In genomic region chr20:50848846-50849673, GRCh38 we compare ENCODE assay signal across 9 cellular contexts. TPM values are rescaled to one million over a fixed set of nuclear protein-coding genes. Genes with fewer than 3 reads are reported as not detected.
DNase-seq lines count a peak whose midpoint lies in the region; ATAC-seq and TF ChIP-seq lines count a peak whose summit lies in the region.
"Had no signal": no experiment of that assay in that cellular context is flagged by ENCODE, and none has a peak within 500 bp of the region (broad histone marks: within the 10 kb centered on the region; RNA-seq: fewer than 3 reads in every experiment).

No MANE protein-coding gene starts in this region.

- H3K9me3 Mint-ChIP-seq in activated T-cell treated with anti-CD3 and anti-CD28 coated beads, Interleukin-2, amount 50 U/mL, for 24 hours, result no peaks in the 10 kb centered on the region
- H3K9me3 Mint-ChIP-seq in activated T-cell treated with anti-CD3 and anti-CD28 coated beads, Interleukin-2, amount 50 U/mL, for 72 hours, result no peaks in the 10 kb centered on the region

- TF ChIP-seq POLR2A in upper lobe of left lung (IDR thresholded peaks at IDR 0.05), result no peak

- peak overlapping the region; percentile 64 for H3K27ac Mint-ChIP-seq in activated T-cell treated with anti-CD3 and anti-CD28 coated beads, Interleukin-2, amount 50 U/mL, for 24 hours
- no peak overlapping the region for H3K27ac Mint-ChIP-seq in activated T-cell treated with anti-CD3 and anti-CD28 coated beads, Interleukin-2, amount 50 U/mL, for 72 hours

- WGBS in upper lobe of left lung, 2 donors, result 54 to 77% methylated on average over 6 to 13 of the region's 18 CpGs

- H3K36me3 ChIP-seq in left lung, result no peaks in the 10 kb centered on the region
- H3K36me3 ChIP-seq in upper lobe of left lung, result no peaks in the 10 kb centered on the region

- DNase-seq in activated T-cell treated with anti-CD3 and anti-CD28 coated beads, Interleukin-2, amount 50 U/mL, for 24 hours, result no peak
- DNase-seq in activated T-cell treated with anti-CD3 and anti-CD28 coated beads, Interleukin-2, amount 50 U/mL, for 72 hours, result no peak
- no peak for DNase-seq in left lung
- peak; percentile 23 to 75 for DNase-seq in upper lobe of left lung
- DNase-seq in activated gamma-delta T cell treated with Interleukin-2 at 50 U/mL for 16 hours, result no peak
- DNase-seq: activated CD4-positive, alpha-beta T cell treated with anti-CD3 and anti-CD28 coated beads, Interleukin-2, amount 50 U/mL, for 1 hour had no signal

- peaks cover 26% of the 10 kb centered on the region for H3K4me1 Mint-ChIP-seq in activated T-cell treated with anti-CD3 and anti-CD28 coated beads, Interleukin-2, amount 50 U/mL, for 24 hours (ENCODE audit: low read depth)
- H3K4me1 Mint-ChIP-seq in activated T-cell treated with anti-CD3 and anti-CD28 coated beads, Interleukin-2, amount 50 U/mL, for 72 hours (ENCODE audit: low read depth), result peaks cover 16% of the 10 kb centered on the region

- no peaks in the 10 kb centered on the region for H3K27me3 Mint-ChIP-seq in activated T-cell treated with anti-CD3 and anti-CD28 coated beads, Interleukin-2, amount 50 U/mL, for 24 hours
- no peaks in the 10 kb centered on the region for H3K27me3 Mint-ChIP-seq in activated T-cell treated with anti-CD3 and anti-CD28 coated beads, Interleukin-2, amount 50 U/mL, for 72 hours (ENCODE audit: low read depth)

- intact Hi-C loops in left lung (cut with DNase I), result no loop called here

- H3K9me3 ChIP-seq in left lung (no peaks in the 10 kb centered on the region), upper lobe of left lung (no peaks in the 10 kb centered on the region)

- H3K4me3 ChIP-seq in left lung (no peak overlapping the region), upper lobe of left lung (peak overlapping the region in 2 of 4 donors; percentile 11 to 19)

- peaks cover 3% of the 10 kb centered on the region for H3K36me3 Mint-ChIP-seq in activated T-cell treated with anti-CD3 and anti-CD28 coated beads, Interleukin-2, amount 50 U/mL, for 24 hours (ENCODE audit: low read depth)
- H3K36me3 Mint-ChIP-seq in activated T-cell treated with anti-CD3 and anti-CD28 coated beads, Interleukin-2, amount 50 U/mL, for 72 hours (ENCODE audit: insufficient read depth in 2 of 2), result no peaks in the 10 kb centered on the region

- TF ChIP-seq CTCF in left lung (IDR thresholded peaks at IDR 0.05), result no peak
- no peak for TF ChIP-seq CTCF in upper lobe of left lung (IDR thresholded peaks at IDR 0.05)

- ATAC-seq in activated T-cell treated with anti-CD3 and anti-CD28 coated beads, Interleukin-2, amount 50 U/mL, for 72 hours (replicated peaks in 1 of 2), result no peak
- ATAC-seq in SK-N-SH treated with all-trans-retinoic acid at 6 μM for 48 hours (peak; percentile 14; the same call in 2 of the 3 replicates), left lung (peak; percentile 67), upper lobe of left lung (ENCODE audit: low FRiP score in 2 of 2) (peak; percentile 45 to 51), HG02571 (IDR thresholded peaks at IDR 0.05; ENCODE audit: unreplicated experiment) (no peak), HG03196 (IDR thresholded peaks at IDR 0.05; ENCODE audit: unreplicated experiment) (no peak)

- H3K4me3 Mint-ChIP-seq in activated T-cell treated with anti-CD3 and anti-CD28 coated beads, Interleukin-2, amount 50 U/mL, for 24 hours, result no peak overlapping the region
- no peak overlapping the region for H3K4me3 Mint-ChIP-seq in activated T-cell treated with anti-CD3 and anti-CD28 coated beads, Interleukin-2, amount 50 U/mL, for 72 hours

- peaks cover 0 to 10% of the 10 kb centered on the region in 2 donors for H3K27me3 ChIP-seq in left lung
- no peaks in the 10 kb centered on the region for H3K27me3 ChIP-seq in upper lobe of left lung

- H3K27ac ChIP-seq in left lung (no peak overlapping the region), upper lobe of left lung (peak overlapping the region in 2 of 4 donors; percentile 19 to 35)

- TF ChIP-seq EP300 in upper lobe of left lung (IDR thresholded peaks at IDR 0.05), result no peak

- H3K4me1 ChIP-seq in left lung (peaks cover 9 to 11% of the 10 kb centered on the region in 2 donors), upper lobe of left lung (peaks cover 3 to 14% (median 11%) of the 10 kb centered on the region in 4 donors)

TF ChIP-seq in SK-N-SH treated with all-trans-retinoic acid at 6 μM for 48 hours, 23 proteins besides CTCF, POLR2A, EP300 and RAD21:
- TF ChIP-seq BACH2 (CRISPR knock-in tag; IDR thresholded peaks at IDR 0.05; ENCODE audit: borderline replicate concordance) (no peak), RARB (CRISPR knock-in tag; IDR thresholded peaks at IDR 0.05) (no peak), SNAI2 (CRISPR knock-in tag; IDR thresholded peaks at IDR 0.05) (no peak), GLIS3 (CRISPR knock-in tag; IDR thresholded peaks at IDR 0.05) (no peak), OSR1 (CRISPR knock-in tag; IDR thresholded peaks at IDR 0.05) (no peak)

RNA-seq across cellular contexts. Expression of gene BCAS4, which starts 54.2 kb away (rescaled TPM):
- 10 to 100 TPM; 13.6 to 26.7 TPM for total RNA-seq in activated T-cell treated with anti-CD3 and anti-CD28 coated beads, Interleukin-2, amount 50 U/mL, for 72 hours
- total RNA-seq in left lung (1 to 10 TPM; 2.9 to 4.6 TPM), upper lobe of left lung (10 to 100 TPM in 1 of 6 donors, 1 to 10 TPM in 5; 2.3 to 12.3 (median 5.2) TPM)

Comparison
In these comparisons a context has a peak if more than half of its experiments do, and no peak if none do; other contexts are left out.
1. DNase-seq: peak in upper lobe of left lung (2 of 2); none in activated T-cell treated with anti-CD3 and anti-CD28 coated beads, Interleukin-2, amount 50 U/mL, for 24 hours (single experiment), activated T-cell treated with anti-CD3 and anti-CD28 coated beads, Interleukin-2, amount 50 U/mL, for 72 hours (0 of 2), left lung (0 of 2) and activated gamma-delta T cell treated with Interleukin-2 at 50 U/mL for 16 hours (single experiment).
2. ATAC-seq: peak in SK-N-SH treated with all-trans-retinoic acid at 6 μM for 48 hours (single experiment), left lung (single experiment) and upper lobe of left lung (2 of 2); none in activated T-cell treated with anti-CD3 and anti-CD28 coated beads, Interleukin-2, amount 50 U/mL, for 72 hours (0 of 2), HG02571 (single experiment) and HG03196 (single experiment).